ENCODE assay signal across 31 cellular contexts in the genomic region with DNA sequence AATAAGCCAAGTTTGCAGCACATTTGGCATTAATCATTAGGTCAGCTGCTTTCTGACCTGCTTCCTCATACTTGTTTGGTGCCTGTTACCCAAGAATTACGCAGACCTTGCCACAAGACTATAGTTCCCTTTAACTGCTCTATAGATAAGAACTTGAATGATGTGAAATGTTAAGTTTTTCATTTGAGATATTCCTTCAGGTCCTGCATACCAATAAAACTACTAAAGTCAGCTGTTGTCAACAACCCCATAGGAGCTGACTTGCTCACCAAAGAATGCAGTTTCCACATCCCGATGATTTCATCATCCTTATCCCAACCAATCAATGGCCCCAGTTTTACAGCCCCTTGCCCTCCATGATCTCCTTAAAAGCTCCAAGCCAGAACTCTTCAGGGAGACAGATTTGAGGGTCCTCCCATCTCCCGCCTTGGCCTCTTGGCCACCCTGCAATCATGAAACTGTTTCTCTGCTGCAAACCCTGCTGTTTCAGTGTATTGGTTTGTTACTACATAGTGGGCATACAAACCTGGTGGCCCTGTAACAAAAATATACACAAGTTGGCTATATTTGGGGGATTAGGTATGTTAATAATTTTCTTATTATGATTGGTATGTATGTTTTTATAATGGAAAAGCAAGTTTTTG.
"Had no signal": no experiment of that assay in that cellular context is flagged by ENCODE, and none has a peak within 500 bp of the region (broad histone marks: within the 10 kb centered on the region; RNA-seq: fewer than 3 reads in every experiment).

No MANE protein-coding gene starts in this region.

- FAIRE-seq: bronchial epithelial cell, colon, frontal cortex had no signal

- ATAC-seq: activated CD4-positive, CD25-positive, alpha-beta regulatory T cell treated with anti-CD3 and anti-CD28 coated beads, Interleukin-2, amount 50 U/mL, for 24 hours; activated CD8-positive, alpha-beta memory T cell treated with anti-CD3 and anti-CD28 coated beads, Interleukin-2, amount 10 ng/mL, durations not matched to agents 7 days and 5 days; activated CD8-positive, alpha-beta T cell treated with anti-CD3 and anti-CD28 coated beads, Interleukin-2, amount 10 ng/mL, durations not matched to agents 7 days and 5 days; activated naive CD8-positive, alpha-beta T cell treated with anti-CD3 and anti-CD28 coated beads, Interleukin-2, amount 50 U/mL, for 24 hours; effector memory CD8-positive, alpha-beta T cell; T-helper 17 cell had no signal

- H3K27ac ChIP-seq: adrenal gland, ascending aorta, brain microvascular endothelial cell, esophagus muscularis mucosa, WERI-Rb-1 had no signal

- H3K4me1 ChIP-seq: adrenal gland, ascending aorta, esophagus muscularis mucosa had no signal

- H3K9me3 ChIP-seq: adrenal gland, ascending aorta had no signal

- H3K4me3 ChIP-seq: adrenal gland, ascending aorta, esophagus muscularis mucosa had no signal

- H3K27me3 ChIP-seq: adrenal gland, ascending aorta, brain microvascular endothelial cell, esophagus muscularis mucosa had no signal

- H3K36me3 ChIP-seq: adrenal gland, ascending aorta, brain microvascular endothelial cell, esophagus muscularis mucosa, WERI-Rb-1 had no signal

- DNase-seq: activated B cell treated with CpG ODN at 0.5 μM for 24 hours; activated CD4-positive, alpha-beta T cell treated with anti-CD3 and anti-CD28 coated beads for 48 hours; activated CD4-positive, alpha-beta T cell treated with anti-CD3 and anti-CD28 coated beads, Interleukin-2, amount 50 U/mL, for 1 hour; activated CD4-positive, alpha-beta T cell treated with anti-CD3 and anti-CD28 coated beads, Interleukin-2, amount 50 U/mL, for 48 hours; activated CD8-positive, alpha-beta memory T cell treated with anti-CD3 and anti-CD28 coated beads, Interleukin-2, amount 10 ng/mL, durations not matched to agents 7 days and 5 days; activated CD8-positive, alpha-beta memory T cell treated with anti-CD3 and anti-CD28 coated beads, Interleukin-2, amount 50 U/mL, for 4 hours; activated CD8-positive, alpha-beta T cell treated with anti-CD3 and anti-CD28 coated beads, Interleukin-2, amount 10 ng/mL, durations not matched to agents 7 days and 5 days; activated effector memory CD4-positive, alpha-beta T cell treated with anti-CD3 and anti-CD28 coated beads, Interleukin-2, amount 50 U/mL, for 16 hours; activated naive CD4-positive, alpha-beta T cell treated with anti-CD3 and anti-CD28 coated beads for 36 hours; activated naive CD8-positive, alpha-beta T cell treated with anti-CD3 and anti-CD28 coated beads for 36 hours; activated naive CD8-positive, alpha-beta T cell treated with anti-CD3 and anti-CD28 coated beads, Interleukin-2, amount 50 U/mL, for 24 hours; activated T-cell treated with anti-CD3 and anti-CD28 coated beads, Interleukin-2, amount 50 U/mL, for 1 hour; activated T-cell treated with anti-CD3 and anti-CD28 coated beads, Interleukin-2, amount 50 U/mL, for 48 hours; adrenal gland; brain microvascular endothelial cell; cortex of kidney; dermis blood vessel endothelial cell; effector CD4-positive, alpha-beta T cell; effector memory CD8-positive, alpha-beta T cell; erythroblast; head of caudate nucleus; hippocampal formation; T-helper 17 cell; T1000; WERI-Rb-1 had no signal
